5 cellular contexts compared by ENCODE assay signal in the genomic region with DNA sequence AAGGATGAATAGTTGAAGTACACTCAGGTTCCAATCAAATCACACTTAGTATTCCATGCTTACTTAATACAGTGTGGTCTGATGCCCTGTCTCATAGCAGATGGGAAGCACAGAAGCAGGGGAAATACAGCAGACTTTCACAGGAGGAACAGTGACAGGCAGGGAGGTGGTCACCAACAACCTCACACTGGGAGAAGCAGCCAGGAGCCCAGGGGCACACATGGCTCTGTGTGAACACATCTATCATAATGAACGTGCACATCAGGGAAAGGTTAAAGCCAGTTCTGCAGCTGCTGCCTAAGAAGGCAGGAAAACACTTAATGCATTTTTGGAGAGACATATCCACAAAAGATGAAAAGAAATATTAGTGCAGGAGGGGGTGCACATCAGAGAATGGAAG.
"Had no signal": no experiment of that assay in that cellular context is flagged by ENCODE, and none has a peak within 500 bp of the region (broad histone marks: within the 10 kb centered on the region; RNA-seq: fewer than 3 reads in every experiment).

No MANE protein-coding gene starts in this region.

- H3K4me3 Mint-ChIP-seq: GM23338, H9 had no signal

- H3K4me2 ChIP-seq: GM23338 had no signal

- DNase-seq: H9, HCEC 1CT, IMR-90 had no signal

- H3K27ac Mint-ChIP-seq: GM23338, H9 had no signal

- H3K4me3 ChIP-seq: GM23338, K562 had no signal

- H2AFZ ChIP-seq: GM23338 had no signal
